In genomic region chr2:240149943-240150784, GRCh38 we compare ENCODE assay signal across 10 cellular contexts. TPM values are rescaled to one million over a fixed set of nuclear protein-coding genes. Genes with fewer than 3 reads are reported as not detected.
DNase-seq lines count a peak whose midpoint lies in the region; ATAC-seq, FAIRE-seq and TF ChIP-seq lines count a peak whose summit lies in the region.
"Had no signal": no experiment of that assay in that cellular context is flagged by ENCODE, and none has a peak within 500 bp of the region (broad histone marks: within the 10 kb centered on the region; RNA-seq: fewer than 3 reads in every experiment).

No MANE protein-coding gene starts in this region.

- intact Hi-C loops in GM12878 (cut with micrococcal nuclease; ENCODE audit: unreplicated experiment), result loop anchor here (1.0 to 10.0 kb wide), 2 partner anchors 288 to 1115 kb away; no protein-coding TSS in a partner anchor

- H3K9ac ChIP-seq in GM12878 (ENCODE audit: control insufficient read depth, insufficient read depth, low read length), result no peak overlapping the region

- H2AFZ ChIP-seq in GM12878 (ENCODE audit: control insufficient read depth, low read depth, low read length), result no peak overlapping the region

- peak; percentile 67 to 83 (median 69) for TF ChIP-seq CTCF in GM12878 (IDR thresholded peaks at IDR 0.05 in 2 of 3, conservative IDR thresholded peaks at IDR 0.05 in 1 of 3; ENCODE audit: control insufficient read depth in 2 of 3, extremely low read depth in 1 of 3, insufficient read depth in 1 of 3, low read depth in 3 of 3, low read length in 3 of 3)

- FAIRE-seq in GM19239 (lab: Jason Lieb, UNC), result no peak
- FAIRE-seq in GM12878 (lab: Jason Lieb, UNC), result no peak
- FAIRE-seq: endometrium had no signal

- TF ChIP-seq RAD21 in GM12878 (IDR thresholded peaks at IDR 0.05; ENCODE audit: insufficient read depth, low read depth, low read length), result peak; percentile 72

- RAD21 ChIA-PET in GM12878 (lab: Charles Lee; ENCODE audit: unreplicated experiment), result interaction anchor here (1.6 kb wide), 1 partner anchor 89 kb away, joined by 5 read pairs; no protein-coding TSS in a partner anchor

- no peaks in the 10 kb centered on the region for H3K4me1 ChIP-seq in GM12878 (ENCODE audit: control insufficient read depth, insufficient read depth, low read length)

- H3K27me3 ChIP-seq in GM12878 (replicated peaks in 1 of 2; ENCODE audit: control insufficient read depth in 2 of 2, insufficient read depth in 2 of 2, low read length in 1 of 2), result no peaks in the 10 kb centered on the region

- H3K27ac ChIP-seq in GM12878 (ENCODE audit: control insufficient read depth, insufficient read depth), result no peak overlapping the region

- in situ Hi-C loops in GM12878 (cut with MboI), result loop anchor here (10.0 kb wide), 1 partner anchor 1115 kb away; no protein-coding TSS in a partner anchor

- H4K20me1 ChIP-seq in GM12878 (ENCODE audit: control insufficient read depth, insufficient read depth), result no peaks in the 10 kb centered on the region

- BruUV-seq in GM12878 (replicated peaks; lab: Mats Ljungman, UMichigan), result no TSS peak

- no peaks in the 10 kb centered on the region for H3K36me3 ChIP-seq in GM12878 (ENCODE audit: control insufficient read depth in 2 of 2, insufficient read depth in 2 of 2, low read length in 1 of 2)

- peak; percentile 87 for ATAC-seq in GM12878
- peak; percentile 30 for ATAC-seq in stimulated activated naive CD8-positive, alpha-beta T cell treated with anti-CD3 and anti-CD28 coated beads, Interleukin-15, Interleukin-2, amounts not matched to agents 100 U/mL and 50 U/mL, for 24 hours
- ATAC-seq in GM19467 (IDR thresholded peaks at IDR 0.05; ENCODE audit: unreplicated experiment), result no peak
- no peak for ATAC-seq in activated CD4-positive, CD25-positive, alpha-beta regulatory T cell treated with anti-CD3 and anti-CD28 coated beads, Interleukin-2, amount 50 U/mL, for 24 hours

- no peaks in the 10 kb centered on the region; the same call in 2 of the 3 replicates for H3K9me3 ChIP-seq in GM12878 (replicated peaks; ENCODE audit: control insufficient read depth, insufficient read depth, low read length)

- POLR2A ChIA-PET in GM12878 (lab: Charles Lee), result no interaction called here

- no peak overlapping the region for H3K4me2 ChIP-seq in GM12878 (ENCODE audit: control insufficient read depth, insufficient read depth)

- SMC1A ChIA-PET in GM12878 (lab: Charles Lee; ENCODE audit: uncharacterized antibody, unreplicated experiment), result no interaction called here

- peak; percentile 64 for DNase-seq in Ammon's horn (ENCODE audit: low spot score)
- peak; percentile 69 for DNase-seq in GM19239 (ENCODE audit: insufficient read length, low spot score)
- DNase-seq in OCI-M1 (lab: John Stamatoyannopoulos, UW), result peak; percentile 54
- DNase-seq in GM12878 (ENCODE audit: low read depth, low spot score), result no peak
- DNase-seq in kidney tubule cell (ENCODE audit: low spot score), result peak; percentile 48
- peak; percentile 45 for DNase-seq in stimulated activated naive CD8-positive, alpha-beta T cell treated with anti-CD3 and anti-CD28 coated beads, Interleukin-15, Interleukin-2, amounts not matched to agents 100 U/mL and 50 U/mL, for 24 hours

- no peak for TF ChIP-seq EP300 in GM12878 (IDR thresholded peaks at IDR 0.05; ENCODE audit: borderline replicate concordance in 1 of 2, control insufficient read depth in 1 of 2, low read depth in 2 of 2, low read length in 2 of 2)

- CTCF ChIA-PET in GM12878 (lab: Yijun Ruan, JAX), result interaction anchor here (1.0 kb wide), 1 partner anchor 87 kb away, joined by 3 read pairs; no protein-coding TSS in a partner anchor

- no peaks in the 10 kb centered on the region for H3K79me2 ChIP-seq in GM12878 (ENCODE audit: control insufficient read depth, insufficient read depth, low read length)

- WGBS in GM12878 (ENCODE audit: insufficient coverage, insufficient replicate concordance, low lambda C conversion rate, missing lambda C conversion rate), result 20% methylated on average over 12 of the region's 12 CpGs

- TF ChIP-seq POLR2A in GM12878 (IDR thresholded peaks at IDR 0.05; ENCODE audit: low read depth, low read length), result no peak

- no peak overlapping the region for H3K4me3 ChIP-seq in GM12878

TF ChIP-seq in GM12878, 131 proteins besides CTCF, POLR2A, EP300 and RAD21:
- TF ChIP-seq SMC3 (IDR thresholded peaks at IDR 0.05; ENCODE audit: borderline replicate concordance, low read length), result peak; percentile 56; the same call in 1 of the 2 replicates
- no peak for TF ChIP-seq CHD2 (IDR thresholded peaks at IDR 0.05; ENCODE audit: borderline replicate concordance, low read depth, low read length)

RNA-seq across cellular contexts. Expression of gene OTOS, which starts 9.7 kb away (rescaled TPM):
- not detected in 2 replicates for total RNA-seq in GM12878 (2013; cell fraction: nucleolus; rRNA removed)
- total RNA-seq in GM12878 (2014; rRNA removed) (not detected in 2 replicates), GM12878 (2014; rRNA removed; fragmentation: Illumina TruSeq; extraction: Trizol) (not detected in 2 replicates), GM12878 (2021) (not detected in 2 replicates)
- not detected for polyA plus RNA-seq in GM12878 (2011; ENCODE audit: low read depth)
- polyA plus RNA-seq in GM12878 (2011; rRNA removed) (not detected in 2 replicates), GM12878 (2014; fragmentation: Illumina TruSeq; extraction: Trizol) (not detected in 2 replicates), GM12878 (2014; fragmentation: Nextera tagmentation; extraction: Ambion mirVana) (not detected), GM12878 (2014; rRNA removed) (not detected in 2 replicates), GM12878 (2016; fragmentation: Nextera tagmentation; extraction: Ambion mirVana) (not detected)
- not detected in 2 replicates for polyA plus RNA-seq in GM12878 (2011; cell fraction: cytosol; rRNA removed)
- polyA plus RNA-seq in GM12878 (2011; cell fraction: nucleus; rRNA removed), result not detected in 2 replicates
- not detected in 2 replicates for polyA plus RNA-seq in GM12878 (2012)
- not detected in 2 replicates for polyA minus RNA-seq in GM12878 (2011; rRNA and poly(A)+ RNA removed)
- not detected in 2 replicates for polyA minus RNA-seq in GM12878 (2011; cell fraction: cytosol; rRNA and poly(A)+ RNA removed)
- polyA minus RNA-seq in GM12878 (2011; cell fraction: nucleus; rRNA and poly(A)+ RNA removed), result not detected in 2 replicates
- total RNA-seq: subcutaneous adipose tissue had no signal

RNA-seq across cellular contexts. Expression of gene COPS9, which starts 14.1 kb away (rescaled TPM):
- 4.6 and 4.8 TPM in 2 replicates for total RNA-seq in GM12878 (2013; cell fraction: nucleolus; rRNA removed)
- total RNA-seq in GM12878 (2014; rRNA removed) (220 and 228 TPM in 2 replicates), GM12878 (2014; rRNA removed; fragmentation: Illumina TruSeq; extraction: Trizol) (116 and 125 TPM in 2 replicates), GM12878 (2021) (125 and 130 TPM in 2 replicates)
- 56.3 TPM for polyA plus RNA-seq in GM12878 (2011; ENCODE audit: low read depth)
- polyA plus RNA-seq in GM12878 (2011; rRNA removed) (204 and 206 TPM in 2 replicates), GM12878 (2014; fragmentation: Illumina TruSeq; extraction: Trizol) (34.3 and 80.8 TPM in 2 replicates), GM12878 (2014; fragmentation: Nextera tagmentation; extraction: Ambion mirVana) (100 to 1,000 TPM; 124 to 246 TPM), GM12878 (2014; rRNA removed) (418 and 419 TPM in 2 replicates), GM12878 (2016; fragmentation: Nextera tagmentation; extraction: Ambion mirVana) (100 to 1,000 TPM; 361 to 385 TPM)
- 226 and 316 TPM in 2 replicates for polyA plus RNA-seq in GM12878 (2011; cell fraction: cytosol; rRNA removed)
- 79.8 and 102 TPM in 2 replicates for polyA plus RNA-seq in GM12878 (2011; cell fraction: nucleus; rRNA removed)
- polyA plus RNA-seq in GM12878 (2012), result 171 and 244 TPM in 2 replicates
- polyA minus RNA-seq in GM12878 (2011; rRNA and poly(A)+ RNA removed), result 12.9 and 19.0 TPM in 2 replicates
- 10.7 and 14.9 TPM in 2 replicates for polyA minus RNA-seq in GM12878 (2011; cell fraction: cytosol; rRNA and poly(A)+ RNA removed)
- 8.2 and 12.1 TPM in 2 replicates for polyA minus RNA-seq in GM12878 (2011; cell fraction: nucleus; rRNA and poly(A)+ RNA removed)

Comparison
In these comparisons a context has a peak if more than half of its experiments do, and no peak if none do; other contexts are left out.
1. ATAC-seq: peak in GM12878 (single experiment) and stimulated activated naive CD8-positive, alpha-beta T cell treated with anti-CD3 and anti-CD28 coated beads, Interleukin-15, Interleukin-2, amounts not matched to agents 100 U/mL and 50 U/mL, for 24 hours (single experiment); none in GM19467 (single experiment) and activated CD4-positive, CD25-positive, alpha-beta regulatory T cell treated with anti-CD3 and anti-CD28 coated beads, Interleukin-2, amount 50 U/mL, for 24 hours (0 of 2).